ENCODE assay signal across 11 cellular contexts in genomic region chr4:2042947-2043395, GRCh38. TPM values are rescaled to one million over a fixed set of nuclear protein-coding genes. Genes with fewer than 3 reads are reported as not detected.
DNase-seq lines count a peak whose midpoint lies in the region; ATAC-seq and TF ChIP-seq lines count a peak whose summit lies in the region.
"Had no signal": no experiment of that assay in that cellular context is flagged by ENCODE, and none has a peak within 500 bp of the region (broad histone marks: within the 10 kb centered on the region; RNA-seq: fewer than 3 reads in every experiment).

No MANE protein-coding gene starts in this region.

- no peaks in the 10 kb centered on the region for H3K36me3 ChIP-seq in iPS-15b (ENCODE audit: control insufficient read depth, insufficient read depth, low read length)
- H3K36me3 ChIP-seq in stomach = no peaks in the 10 kb centered on the region

- peaks cover 23% of the 10 kb centered on the region for H3K27me3 Mint-ChIP-seq in activated T-cell treated with anti-CD3 and anti-CD28 coated beads, Interleukin-2, amount 50 U/mL, for 4 hours (ENCODE audit: low read depth)
- peaks cover 18% of the 10 kb centered on the region for H3K27me3 Mint-ChIP-seq in activated B cell treated with CpG ODN at 0.5 μM for 24 hours

- TF ChIP-seq EP300 in stomach (IDR thresholded peaks at IDR 0.05) = no peak

- POLR2A ChIA-PET in activated B cell treated with CpG ODN at 0.5 μM for 24 hours (lab: Charles Lee) = no interaction called here

- intact Hi-C loops in activated B cell treated with CpG ODN at 0.5 μM for 24 hours (cut with micrococcal nuclease) (loop anchor here (1.0 to 5.0 kb wide), 2 partner anchors 34 to 374 kb away; partner anchors contain the start of genes CFAP99 and ZFYVE28), stomach (cut with DNase I; ENCODE audit: low total_unique reads) (no loop called here)

- H3K4me3 ChIP-seq in iPS-15b (ENCODE audit: low read depth, low read length) (peak overlapping the region; percentile 26), stomach (peak overlapping the region in 3 of 4 donors; percentile 65 to 85 (median 67))

- no peak for DNase-seq in activated T-cell treated with anti-CD3 and anti-CD28 coated beads, Interleukin-2, amount 50 U/mL, for 4 hours
- DNase-seq in activated T-cell treated with anti-CD3 and anti-CD28 coated beads, Interleukin-2, amount 50 U/mL, for 48 hours = no peak
- DNase-seq in activated B cell treated with CpG ODN at 0.5 μM for 24 hours (no peak), stomach (no peak), foreskin melanocyte (no peak)
- DNase-seq in NK-92 treated with Interleukin-12 subunit alpha and Interleukin-12 subunit beta, amount 100 ng/mL, for 24 hours (lab: John Stamatoyannopoulos, UW) = no peak
- DNase-seq: COR-L47; NCI-H1105 treated with DMSO at 0.1 percent for 48 hours; stimulated activated CD4-positive, alpha-beta T cell treated with anti-CD3 and anti-CD28 coated beads, Interleukin-1b, Interleukin-23, amount 100 ng/mL, for 48 hours had no signal

- H3K27ac Mint-ChIP-seq in activated B cell treated with CpG ODN at 0.5 μM for 24 hours = peak overlapping the region; percentile 35

- H3K27ac ChIP-seq in stomach = no peak overlapping the region

- no peaks in the 10 kb centered on the region for H3K36me3 Mint-ChIP-seq in activated T-cell treated with anti-CD3 and anti-CD28 coated beads, Interleukin-2, amount 50 U/mL, for 4 hours (ENCODE audit: insufficient read depth)
- H3K36me3 Mint-ChIP-seq in activated B cell treated with CpG ODN at 0.5 μM for 24 hours (ENCODE audit: low read depth) = no peaks in the 10 kb centered on the region

- no peak overlapping the region for H3K9ac ChIP-seq in iPS-15b (ENCODE audit: low read depth, low read length)

- H3K9me3 ChIP-seq in iPS-15b (ENCODE audit: control insufficient read depth, insufficient read depth, low read length) = no peaks in the 10 kb centered on the region
- H3K9me3 ChIP-seq in stomach = peaks cover 0 to 5% (median 0%) of the 10 kb centered on the region in 4 donors

- CTCF ChIA-PET in activated B cell treated with CpG ODN at 0.5 μM for 24 hours (lab: Charles Lee) = no interaction called here

- TF ChIP-seq CTCF in activated B cell treated with CpG ODN at 0.5 μM for 24 hours (IDR thresholded peaks at IDR 0.05) (no peak), stomach (IDR thresholded peaks at IDR 0.05) (no peak)

- peak overlapping the region; percentile 76 for H3K4me3 Mint-ChIP-seq in activated T-cell treated with anti-CD3 and anti-CD28 coated beads, Interleukin-2, amount 50 U/mL, for 4 hours
- H3K4me3 Mint-ChIP-seq in activated B cell treated with CpG ODN at 0.5 μM for 24 hours = peak overlapping the region; percentile 77

- H3K27me3 ChIP-seq in iPS-15b (ENCODE audit: control insufficient read depth, insufficient read depth, low read length) = peaks cover 50% of the 10 kb centered on the region
- H3K27me3 ChIP-seq in stomach = peaks cover 14 to 81% (median 45%) of the 10 kb centered on the region in 3 donors

- 79 to 87% (median 83%) methylated on average over 8 of the region's 8 CpGs for WGBS in stomach, 5 donors

- H3K4me1 Mint-ChIP-seq in activated T-cell treated with anti-CD3 and anti-CD28 coated beads, Interleukin-2, amount 50 U/mL, for 4 hours (ENCODE audit: low read depth) = peaks cover 5% of the 10 kb centered on the region
- peaks cover 9% of the 10 kb centered on the region for H3K4me1 Mint-ChIP-seq in activated B cell treated with CpG ODN at 0.5 μM for 24 hours

- no peak for TF ChIP-seq POLR2A in stomach (IDR thresholded peaks at IDR 0.05)

- H3K4me1 ChIP-seq in iPS-15b (ENCODE audit: control insufficient read depth, insufficient read depth, low read length) (no peaks in the 10 kb centered on the region), stomach (peaks cover 24 to 36% (median 32%) of the 10 kb centered on the region in 4 donors)

- no peak for ATAC-seq in activated T-cell treated with anti-CD3 and anti-CD28 coated beads, Interleukin-2, amount 50 U/mL, for 4 hours
- ATAC-seq in activated B cell treated with CpG ODN at 0.5 μM for 24 hours (ENCODE audit: low read depth) = no peak
- no peak for ATAC-seq in GM18870 (IDR thresholded peaks at IDR 0.05; ENCODE audit: unreplicated experiment)

- no peaks in the 10 kb centered on the region for H3K9me3 Mint-ChIP-seq in activated T-cell treated with anti-CD3 and anti-CD28 coated beads, Interleukin-2, amount 50 U/mL, for 4 hours
- no peaks in the 10 kb centered on the region for H3K9me3 Mint-ChIP-seq in activated B cell treated with CpG ODN at 0.5 μM for 24 hours

RNA-seq across cellular contexts. Expression of gene NAT8L, which starts 16.2 kb away (rescaled TPM):
- 1 to 10 TPM in 1 of 3 donors, under 1 TPM in 2; 0.71 to 1.2 (median 0.82) TPM for total RNA-seq in activated T-cell treated with anti-CD3 and anti-CD28 coated beads, Interleukin-2, amount 50 U/mL, for 4 hours
- total RNA-seq in activated B cell treated with CpG ODN at 0.5 μM for 24 hours (0.15 and 0.24 TPM in 2 replicates), stomach (under 1 TPM in 1 of 5 donors, not detected in 4; 0.73 TPM)
- under 1 TPM; 0.31 to 0.55 (median 0.46) TPM for polyA plus RNA-seq in stomach

RNA-seq across cellular contexts. Expression of gene NELFA, which starts 34.2 kb away (rescaled TPM):
- 10 to 100 TPM; 58.1 to 62.5 (median 59.8) TPM for total RNA-seq in activated T-cell treated with anti-CD3 and anti-CD28 coated beads, Interleukin-2, amount 50 U/mL, for 4 hours
- 44.7 and 49.9 TPM in 2 replicates for total RNA-seq in activated B cell treated with CpG ODN at 0.5 μM for 24 hours
- total RNA-seq in stomach = 10 to 100 TPM in 4 of 5 donors, 1 to 10 TPM in 1; 5.8 to 82.9 (median 21.0) TPM
- polyA plus RNA-seq in stomach = 10 to 100 TPM; 13.6 to 28.5 (median 15.5) TPM
